Comparison of ENCODE assay signal across 1 cellular context in the genomic region with DNA sequence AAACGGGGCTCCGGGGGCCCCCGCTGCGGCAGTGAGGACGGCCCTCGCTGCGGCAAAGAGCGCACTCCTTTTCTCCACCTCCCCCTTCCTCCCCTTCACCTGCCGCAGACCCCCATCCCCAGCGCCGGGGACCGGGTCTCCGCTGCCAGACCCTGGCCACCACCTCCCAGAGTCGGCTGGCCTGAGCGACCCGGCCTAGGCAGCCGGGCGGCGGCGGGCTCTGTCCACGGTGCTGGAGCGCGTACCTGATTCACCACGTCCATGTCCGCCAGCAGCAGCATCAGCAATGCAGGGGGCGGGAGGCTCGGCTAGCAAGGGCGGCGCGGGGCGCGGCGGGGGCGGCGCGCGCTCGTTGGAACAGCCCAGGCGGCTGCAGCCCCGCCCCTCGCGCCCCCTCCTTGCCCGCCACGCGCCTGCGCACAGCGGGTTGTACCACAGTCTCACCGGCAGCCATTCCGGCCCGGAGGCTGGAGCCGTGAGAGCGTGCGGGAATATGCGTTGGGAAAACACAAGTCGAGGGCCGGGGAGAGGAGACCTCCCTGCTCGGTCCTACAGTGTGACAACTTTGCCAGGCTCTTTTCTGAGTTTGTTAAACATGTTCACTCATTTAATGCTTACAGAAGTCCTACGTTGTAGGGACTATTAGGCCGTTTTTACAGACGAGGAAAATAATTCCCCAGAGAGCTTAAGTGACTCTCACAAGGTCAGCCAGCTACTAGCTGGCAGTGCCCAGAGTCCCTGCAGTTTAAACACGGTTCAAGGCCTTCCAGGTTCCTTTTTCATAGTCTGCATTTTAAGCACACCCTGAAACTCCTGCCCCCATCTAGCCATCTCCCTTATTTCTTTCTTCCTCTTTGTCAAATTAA.
TF ChIP-seq lines count a peak whose summit lies in the region.

A gene (minus strand): TSS at position 288 of the 866 bp plus-strand sequence. CDS start 7 bp downstream, at position 281.

TF ChIP-seq in HEK293, 187 proteins besides CTCF, POLR2A, EP300 and RAD21 (continued from another document and continues in another):
- TF ChIP-seq, protein P1, sequence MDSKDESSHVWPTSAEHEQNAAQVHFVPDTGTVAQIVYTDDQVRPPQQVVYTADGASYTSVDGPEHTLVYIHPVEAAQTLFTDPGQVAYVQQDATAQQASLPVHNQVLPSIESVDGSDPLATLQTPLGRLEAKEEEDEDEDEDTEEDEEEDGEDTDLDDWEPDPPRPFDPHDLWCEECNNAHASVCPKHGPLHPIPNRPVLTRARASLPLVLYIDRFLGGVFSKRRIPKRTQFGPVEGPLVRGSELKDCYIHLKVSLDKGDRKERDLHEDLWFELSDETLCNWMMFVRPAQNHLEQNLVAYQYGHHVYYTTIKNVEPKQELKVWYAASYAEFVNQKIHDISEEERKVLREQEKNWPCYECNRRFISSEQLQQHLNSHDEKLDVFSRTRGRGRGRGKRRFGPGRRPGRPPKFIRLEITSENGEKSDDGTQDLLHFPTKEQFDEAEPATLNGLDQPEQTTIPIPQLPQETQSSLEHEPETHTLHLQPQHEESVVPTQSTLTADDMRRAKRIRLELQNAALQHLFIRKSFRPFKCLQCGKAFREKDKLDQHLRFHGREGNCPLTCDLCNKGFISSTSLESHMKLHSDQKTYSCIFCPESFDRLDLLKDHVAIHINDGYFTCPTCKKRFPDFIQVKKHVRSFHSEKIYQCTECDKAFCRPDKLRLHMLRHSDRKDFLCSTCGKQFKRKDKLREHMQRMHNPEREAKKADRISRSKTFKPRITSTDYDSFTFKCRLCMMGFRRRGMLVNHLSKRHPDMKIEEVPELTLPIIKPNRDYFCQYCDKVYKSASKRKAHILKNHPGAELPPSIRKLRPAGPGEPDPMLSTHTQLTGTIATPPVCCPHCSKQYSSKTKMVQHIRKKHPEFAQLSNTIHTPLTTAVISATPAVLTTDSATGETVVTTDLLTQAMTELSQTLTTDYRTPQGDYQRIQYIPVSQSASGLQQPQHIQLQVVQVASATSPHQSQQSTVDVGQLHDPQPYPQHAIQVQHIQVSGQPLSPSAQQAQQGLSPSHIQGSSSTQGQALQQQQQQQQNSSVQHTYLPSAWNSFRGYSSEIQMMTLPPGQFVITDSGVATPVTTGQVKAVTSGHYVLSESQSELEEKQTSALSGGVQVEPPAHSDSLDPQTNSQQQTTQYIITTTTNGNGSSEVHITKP (tag by site-specific recombination; IDR thresholded peaks at IDR 0.05), result peak; percentile 74
- TF ChIP-seq SALL2 (tag by site-specific recombination; IDR thresholded peaks at IDR 0.05; ENCODE audit: borderline replicate concordance) (no peak), ZNF311 (tag by site-specific recombination; IDR thresholded peaks at IDR 0.05; ENCODE audit: borderline replicate concordance) (no peak), ZXDB (tag by site-specific recombination; IDR thresholded peaks at IDR 0.05) (peak; percentile 42; the same call in 1 of the 2 replicates), ZEB2 (tag by site-specific recombination; IDR thresholded peaks at IDR 0.05) (0 out of 2 replicates have a peak, but pooled peaks have one; percentile 20), HOXA7 (CRISPR knock-in tag; IDR thresholded peaks at IDR 0.05; ENCODE audit: borderline replicate concordance) (no peak), ZNF223 (tag by site-specific recombination; IDR thresholded peaks at IDR 0.05) (no peak), KLF16 (tag by site-specific recombination; IDR thresholded peaks at IDR 0.05) (no peak), ZNF341 (tag by site-specific recombination; IDR thresholded peaks at IDR 0.05; ENCODE audit: low read depth) (peak; percentile 95), HOXC10 (CRISPR knock-in tag; IDR thresholded peaks at IDR 0.05) (0 out of 2 replicates have a peak, but pooled peaks have one; percentile 52), ZNF610 (tag by site-specific recombination; IDR thresholded peaks at IDR 0.05; ENCODE audit: borderline replicate concordance) (no peak), EGR2 (tag by site-specific recombination; IDR thresholded peaks at IDR 0.05; ENCODE audit: low read depth) (peak; percentile 25; the same call in 1 of the 2 replicates), BCL11A (tag by site-specific recombination; IDR thresholded peaks at IDR 0.05; ENCODE audit: low read depth) (0 out of 2 replicates have a peak, but pooled peaks have one; percentile 18), ZNF585B (tag by site-specific recombination; IDR thresholded peaks at IDR 0.05) (no peak), ZNF776 (tag by site-specific recombination; IDR thresholded peaks at IDR 0.05; ENCODE audit: borderline replicate concordance) (no peak), ZNF777 (tag by site-specific recombination; IDR thresholded peaks at IDR 0.05; ENCODE audit: borderline replicate concordance) (no peak), ZNF76 (tag by site-specific recombination; IDR thresholded peaks at IDR 0.05; ENCODE audit: borderline replicate concordance, low read depth) (no peak), ZNF354C (tag by site-specific recombination; IDR thresholded peaks at IDR 0.05; ENCODE audit: borderline replicate concordance, low read depth) (no peak), ZNF48 (tag by site-specific recombination; IDR thresholded peaks at IDR 0.05) (no peak), ZSCAN30 (tag by site-specific recombination; IDR thresholded peaks at IDR 0.05) (peak; percentile 78; the same call in 1 of the 2 replicates), GLIS2 (tag by site-specific recombination; IDR thresholded peaks at IDR 0.05) (peak; percentile 77), MYNN (tag by site-specific recombination; IDR thresholded peaks at IDR 0.05; ENCODE audit: borderline replicate concordance) (no peak), ZNF473 (tag by site-specific recombination; IDR thresholded peaks at IDR 0.05) (no peak), ZNF560 (tag by site-specific recombination; IDR thresholded peaks at IDR 0.05; ENCODE audit: borderline replicate concordance) (no peak), ZSCAN16 (tag by site-specific recombination; IDR thresholded peaks at IDR 0.05) (peak; percentile 75; the same call in 1 of the 2 replicates), ZNF140 (tag by site-specific recombination; IDR thresholded peaks at IDR 0.05) (no peak), ZBTB48 (tag by site-specific recombination; IDR thresholded peaks at IDR 0.05) (no peak), GLIS1 (tag by site-specific recombination; IDR thresholded peaks at IDR 0.05) (peak; percentile 72)
- TF ChIP-seq, protein P2, sequence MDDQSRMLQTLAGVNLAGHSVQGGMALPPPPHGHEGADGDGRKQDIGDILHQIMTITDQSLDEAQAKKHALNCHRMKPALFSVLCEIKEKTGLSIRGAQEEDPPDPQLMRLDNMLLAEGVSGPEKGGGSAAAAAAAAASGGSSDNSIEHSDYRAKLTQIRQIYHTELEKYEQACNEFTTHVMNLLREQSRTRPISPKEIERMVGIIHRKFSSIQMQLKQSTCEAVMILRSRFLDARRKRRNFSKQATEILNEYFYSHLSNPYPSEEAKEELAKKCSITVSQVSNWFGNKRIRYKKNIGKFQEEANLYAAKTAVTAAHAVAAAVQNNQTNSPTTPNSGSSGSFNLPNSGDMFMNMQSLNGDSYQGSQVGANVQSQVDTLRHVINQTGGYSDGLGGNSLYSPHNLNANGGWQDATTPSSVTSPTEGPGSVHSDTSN (CRISPR knock-in tag; IDR thresholded peaks at IDR 0.05), result peak; percentile 85
- TF ChIP-seq, protein P3, sequence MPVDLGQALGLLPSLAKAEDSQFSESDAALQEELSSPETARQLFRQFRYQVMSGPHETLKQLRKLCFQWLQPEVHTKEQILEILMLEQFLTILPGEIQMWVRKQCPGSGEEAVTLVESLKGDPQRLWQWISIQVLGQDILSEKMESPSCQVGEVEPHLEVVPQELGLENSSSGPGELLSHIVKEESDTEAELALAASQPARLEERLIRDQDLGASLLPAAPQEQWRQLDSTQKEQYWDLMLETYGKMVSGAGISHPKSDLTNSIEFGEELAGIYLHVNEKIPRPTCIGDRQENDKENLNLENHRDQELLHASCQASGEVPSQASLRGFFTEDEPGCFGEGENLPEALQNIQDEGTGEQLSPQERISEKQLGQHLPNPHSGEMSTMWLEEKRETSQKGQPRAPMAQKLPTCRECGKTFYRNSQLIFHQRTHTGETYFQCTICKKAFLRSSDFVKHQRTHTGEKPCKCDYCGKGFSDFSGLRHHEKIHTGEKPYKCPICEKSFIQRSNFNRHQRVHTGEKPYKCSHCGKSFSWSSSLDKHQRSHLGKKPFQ (tag by site-specific recombination; IDR thresholded peaks at IDR 0.05), result no peak
- TF ChIP-seq, protein P4, sequence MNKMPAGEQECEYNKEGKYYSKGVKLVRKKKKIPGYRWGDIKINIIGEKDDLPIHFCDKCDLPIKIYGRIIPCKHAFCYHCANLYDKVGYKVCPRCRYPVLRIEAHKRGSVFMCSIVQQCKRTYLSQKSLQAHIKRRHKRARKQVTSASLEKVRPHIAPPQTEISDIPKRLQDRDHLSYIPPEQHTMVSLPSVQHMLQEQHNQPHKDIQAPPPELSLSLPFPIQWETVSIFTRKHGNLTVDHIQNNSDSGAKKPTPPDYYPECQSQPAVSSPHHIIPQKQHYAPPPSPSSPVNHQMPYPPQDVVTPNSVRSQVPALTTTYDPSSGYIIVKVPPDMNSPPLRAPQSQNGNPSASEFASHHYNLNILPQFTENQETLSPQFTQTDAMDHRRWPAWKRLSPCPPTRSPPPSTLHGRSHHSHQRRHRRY (tag by site-specific recombination; IDR thresholded peaks at IDR 0.05), result no peak
- TF ChIP-seq, protein P5, sequence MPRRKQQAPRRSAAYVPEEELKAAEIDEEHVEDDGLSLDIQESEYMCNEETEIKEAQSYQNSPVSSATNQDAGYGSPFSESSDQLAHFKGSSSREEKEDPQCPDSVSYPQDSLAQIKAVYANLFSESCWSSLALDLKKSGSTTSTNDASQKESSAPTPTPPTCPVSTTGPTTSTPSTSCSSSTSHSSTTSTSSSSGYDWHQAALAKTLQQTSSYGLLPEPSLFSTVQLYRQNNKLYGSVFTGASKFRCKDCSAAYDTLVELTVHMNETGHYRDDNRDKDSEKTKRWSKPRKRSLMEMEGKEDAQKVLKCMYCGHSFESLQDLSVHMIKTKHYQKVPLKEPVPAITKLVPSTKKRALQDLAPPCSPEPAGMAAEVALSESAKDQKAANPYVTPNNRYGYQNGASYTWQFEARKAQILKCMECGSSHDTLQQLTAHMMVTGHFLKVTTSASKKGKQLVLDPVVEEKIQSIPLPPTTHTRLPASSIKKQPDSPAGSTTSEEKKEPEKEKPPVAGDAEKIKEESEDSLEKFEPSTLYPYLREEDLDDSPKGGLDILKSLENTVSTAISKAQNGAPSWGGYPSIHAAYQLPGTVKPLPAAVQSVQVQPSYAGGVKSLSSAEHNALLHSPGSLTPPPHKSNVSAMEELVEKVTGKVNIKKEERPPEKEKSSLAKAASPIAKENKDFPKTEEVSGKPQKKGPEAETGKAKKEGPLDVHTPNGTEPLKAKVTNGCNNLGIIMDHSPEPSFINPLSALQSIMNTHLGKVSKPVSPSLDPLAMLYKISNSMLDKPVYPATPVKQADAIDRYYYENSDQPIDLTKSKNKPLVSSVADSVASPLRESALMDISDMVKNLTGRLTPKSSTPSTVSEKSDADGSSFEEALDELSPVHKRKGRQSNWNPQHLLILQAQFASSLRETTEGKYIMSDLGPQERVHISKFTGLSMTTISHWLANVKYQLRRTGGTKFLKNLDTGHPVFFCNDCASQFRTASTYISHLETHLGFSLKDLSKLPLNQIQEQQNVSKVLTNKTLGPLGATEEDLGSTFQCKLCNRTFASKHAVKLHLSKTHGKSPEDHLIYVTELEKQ (tag by site-specific recombination; IDR thresholded peaks at IDR 0.05; ENCODE audit: borderline replicate concordance), result no peak
- TF ChIP-seq, protein P6, sequence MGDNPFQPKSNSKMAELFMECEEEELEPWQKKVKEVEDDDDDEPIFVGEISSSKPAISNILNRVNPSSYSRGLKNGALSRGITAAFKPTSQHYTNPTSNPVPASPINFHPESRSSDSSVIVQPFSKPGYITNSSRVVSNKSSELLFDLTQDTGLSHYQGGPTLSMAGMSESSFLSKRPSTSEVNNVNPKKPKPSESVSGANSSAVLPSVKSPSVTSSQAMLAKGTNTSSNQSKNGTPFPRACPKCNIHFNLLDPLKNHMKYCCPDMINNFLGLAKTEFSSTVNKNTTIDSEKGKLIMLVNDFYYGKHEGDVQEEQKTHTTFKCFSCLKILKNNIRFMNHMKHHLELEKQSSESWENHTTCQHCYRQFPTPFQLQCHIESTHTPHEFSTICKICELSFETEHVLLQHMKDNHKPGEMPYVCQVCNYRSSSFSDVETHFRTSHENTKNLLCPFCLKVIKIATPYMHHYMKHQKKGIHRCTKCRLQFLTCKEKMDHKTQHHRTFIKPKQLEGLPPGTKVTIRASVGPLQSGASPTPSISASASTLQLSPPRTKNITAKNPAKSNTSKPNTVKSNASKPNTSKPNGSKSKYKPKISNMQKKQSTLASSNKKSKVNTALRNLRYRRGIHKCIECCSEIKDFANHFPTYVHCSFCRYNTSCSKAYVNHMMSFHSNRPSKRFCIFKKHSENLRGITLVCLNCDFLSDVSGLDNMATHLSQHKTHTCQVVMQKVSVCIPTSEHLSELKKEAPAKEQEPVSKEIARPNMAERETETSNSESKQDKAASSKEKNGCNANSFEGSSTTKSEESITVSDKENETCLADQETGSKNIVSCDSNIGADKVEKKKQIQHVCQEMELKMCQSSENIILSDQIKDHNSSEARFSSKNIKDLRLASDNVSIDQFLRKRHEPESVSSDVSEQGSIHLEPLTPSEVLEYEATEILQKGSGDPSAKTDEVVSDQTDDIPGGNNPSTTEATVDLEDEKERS (tag by site-specific recombination; IDR thresholded peaks at IDR 0.05), result no peak
- TF ChIP-seq, protein P7, sequence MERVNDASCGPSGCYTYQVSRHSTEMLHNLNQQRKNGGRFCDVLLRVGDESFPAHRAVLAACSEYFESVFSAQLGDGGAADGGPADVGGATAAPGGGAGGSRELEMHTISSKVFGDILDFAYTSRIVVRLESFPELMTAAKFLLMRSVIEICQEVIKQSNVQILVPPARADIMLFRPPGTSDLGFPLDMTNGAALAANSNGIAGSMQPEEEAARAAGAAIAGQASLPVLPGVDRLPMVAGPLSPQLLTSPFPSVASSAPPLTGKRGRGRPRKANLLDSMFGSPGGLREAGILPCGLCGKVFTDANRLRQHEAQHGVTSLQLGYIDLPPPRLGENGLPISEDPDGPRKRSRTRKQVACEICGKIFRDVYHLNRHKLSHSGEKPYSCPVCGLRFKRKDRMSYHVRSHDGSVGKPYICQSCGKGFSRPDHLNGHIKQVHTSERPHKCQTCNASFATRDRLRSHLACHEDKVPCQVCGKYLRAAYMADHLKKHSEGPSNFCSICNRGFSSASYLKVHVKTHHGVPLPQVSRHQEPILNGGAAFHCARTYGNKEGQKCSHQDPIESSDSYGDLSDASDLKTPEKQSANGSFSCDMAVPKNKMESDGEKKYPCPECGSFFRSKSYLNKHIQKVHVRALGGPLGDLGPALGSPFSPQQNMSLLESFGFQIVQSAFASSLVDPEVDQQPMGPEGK (tag by site-specific recombination; IDR thresholded peaks at IDR 0.05), result peak; percentile 50
- TF ChIP-seq, protein P8, sequence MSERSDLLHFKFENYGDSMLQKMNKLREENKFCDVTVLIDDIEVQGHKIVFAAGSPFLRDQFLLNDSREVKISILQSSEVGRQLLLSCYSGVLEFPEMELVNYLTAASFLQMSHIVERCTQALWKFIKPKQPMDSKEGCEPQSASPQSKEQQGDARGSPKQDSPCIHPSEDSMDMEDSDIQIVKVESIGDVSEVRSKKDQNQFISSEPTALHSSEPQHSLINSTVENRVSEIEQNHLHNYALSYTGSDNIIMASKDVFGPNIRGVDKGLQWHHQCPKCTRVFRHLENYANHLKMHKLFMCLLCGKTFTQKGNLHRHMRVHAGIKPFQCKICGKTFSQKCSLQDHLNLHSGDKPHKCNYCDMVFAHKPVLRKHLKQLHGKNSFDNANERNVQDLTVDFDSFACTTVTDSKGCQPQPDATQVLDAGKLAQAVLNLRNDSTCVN (tag by site-specific recombination; optimal IDR thresholded peaks at IDR 0.05), result peak; percentile 76
